8 cellular contexts compared by ENCODE assay signal in genomic region chr19:55635856-55636440, GRCh38. TPM values are rescaled to one million over a fixed set of nuclear protein-coding genes. Genes with fewer than 3 reads are reported as not detected.
DNase-seq lines count a peak whose midpoint lies in the region; ATAC-seq and TF ChIP-seq lines count a peak whose summit lies in the region.

No MANE protein-coding gene starts in this region.

- no peaks in the 10 kb centered on the region for H3K4me1 ChIP-seq in foreskin keratinocyte
- H3K4me1 ChIP-seq in sigmoid colon, result peaks cover 0 to 67% (median 60%) of the 10 kb centered on the region in 4 donors

- H3K36me3 ChIP-seq in sigmoid colon, result peaks cover 0 to 7% (median 0%) of the 10 kb centered on the region in 4 donors

- ATAC-seq in foreskin keratinocyte (no peak), GM18870 (IDR thresholded peaks at IDR 0.05; ENCODE audit: unreplicated experiment) (no peak)

- no peaks in the 10 kb centered on the region for H3K27me3 ChIP-seq in foreskin keratinocyte
- H3K27me3 ChIP-seq in sigmoid colon, result no peaks in the 10 kb centered on the region

- intact Hi-C loops in sigmoid colon (cut with DNase I), result loop anchor here (1.0 to 2.0 kb wide), 2 partner anchors 17 to 55 kb away; partner anchors contain the start of gene ZNF579

- H3K27ac ChIP-seq in foreskin keratinocyte, result peak overlapping the region; percentile 90
- H3K27ac ChIP-seq in sigmoid colon, result peak overlapping the region; percentile 88 to 98 (median 97)

- DNase-seq in GM12865 (ENCODE audit: low read depth), result no peak
- no peak for DNase-seq in foreskin keratinocyte
- DNase-seq in sigmoid colon, result no peak
- DNase-seq in central memory CD4-positive, alpha-beta T cell, result no peak
- DNase-seq in NCI-H1105 (lab: John Stamatoyannopoulos, UW), result no peak
- no peak for DNase-seq in GM10266 (ENCODE audit: extremely low spot score)

- no peaks in the 10 kb centered on the region for H3K9me3 ChIP-seq in sigmoid colon

- no peak for TF ChIP-seq CTCF in GM12865 (IDR thresholded peaks at IDR 0.05; ENCODE audit: insufficient read depth, low read depth, low read length, missing control alignments)
- TF ChIP-seq CTCF in WI38 (IDR thresholded peaks at IDR 0.05; ENCODE audit: low read depth, low read length), result no peak
- no peak for TF ChIP-seq CTCF in foreskin keratinocyte (conservative IDR thresholded peaks at IDR 0.05)
- TF ChIP-seq CTCF in sigmoid colon (IDR thresholded peaks at IDR 0.05), result no peak
- TF ChIP-seq CTCF in GM10266 (IDR thresholded peaks at IDR 0.05; ENCODE audit: control insufficient read depth, insufficient read depth, low read depth, missing control alignments), result no peak

- TF ChIP-seq POLR2A in sigmoid colon (IDR thresholded peaks at IDR 0.05), result no peak

- peak overlapping the region; percentile 67 for H3K4me3 ChIP-seq in GM12865 (ENCODE audit: low read depth, low read length)
- peak overlapping the region; percentile 100 for H3K4me3 ChIP-seq in WI38 (ENCODE audit: low read depth, low read length)
- peak overlapping the region; percentile 68 to 100 (median 91) for H3K4me3 ChIP-seq in sigmoid colon

- no peak for TF ChIP-seq EP300 in sigmoid colon (IDR thresholded peaks at IDR 0.05)

- 64 to 72% methylated on average over 7 of the region's 7 CpGs for WGBS in sigmoid colon, 2 donors

RNA-seq across cellular contexts. Expression of gene ZNF580, which starts 4.9 kb away (rescaled TPM):
- total RNA-seq in foreskin keratinocyte, result 9.8 and 11.2 TPM in 2 replicates
- 20.4 and 23.2 TPM in 2 replicates for polyA plus RNA-seq in foreskin keratinocyte
- total RNA-seq in sigmoid colon, result 10 to 100 TPM; 23.5 to 45.5 (median 31.1) TPM
- 10 to 100 TPM; 10.4 to 27.9 (median 13.8) TPM for polyA plus RNA-seq in sigmoid colon

RNA-seq across cellular contexts. Expression of gene ZNF581, which starts 7.5 kb away (rescaled TPM):
- 21.6 and 22.1 TPM in 2 replicates for total RNA-seq in foreskin keratinocyte
- 28.0 and 30.5 TPM in 2 replicates for polyA plus RNA-seq in foreskin keratinocyte
- total RNA-seq in sigmoid colon, result 10 to 100 TPM; 18.2 to 43.2 (median 24.5) TPM
- 10 to 100 TPM; 17.1 to 24.4 (median 23.4) TPM for polyA plus RNA-seq in sigmoid colon

RNA-seq across cellular contexts. Expression of gene ZNF784, which starts 11.6 kb away (rescaled TPM):
- total RNA-seq in foreskin keratinocyte (3.3 and 3.9 TPM in 2 replicates), sigmoid colon (1 to 10 TPM; 2.8 to 9.1 (median 3.7) TPM)
- polyA plus RNA-seq in foreskin keratinocyte (4.1 and 4.7 TPM in 2 replicates), sigmoid colon (1 to 10 TPM; 7.2 to 8.2 (median 7.2) TPM)

RNA-seq across cellular contexts. Expression of gene CCDC106, which starts 12.1 kb away (rescaled TPM):
- total RNA-seq in foreskin keratinocyte (4.7 and 6.1 TPM in 2 replicates), sigmoid colon (10 to 100 TPM; 16.6 to 22.9 (median 20.2) TPM)
- polyA plus RNA-seq in foreskin keratinocyte (7.9 and 9.3 TPM in 2 replicates), sigmoid colon (10 to 100 TPM in 2 of 3 donors, 1 to 10 TPM in 1; 5.5 to 10.8 (median 10.0) TPM)

RNA-seq across cellular contexts. Expression of gene U2AF2, which starts 18.9 kb away (rescaled TPM):
- total RNA-seq in foreskin keratinocyte (166 and 198 TPM in 2 replicates), sigmoid colon (10 to 100 TPM; 52.1 to 79.7 (median 65.4) TPM)
- polyA plus RNA-seq in foreskin keratinocyte (158 and 176 TPM in 2 replicates), sigmoid colon (100 to 1,000 TPM in 1 of 3 donors, 10 to 100 TPM in 2; 81.7 to 162 (median 86.9) TPM)
